In the genomic region with DNA sequence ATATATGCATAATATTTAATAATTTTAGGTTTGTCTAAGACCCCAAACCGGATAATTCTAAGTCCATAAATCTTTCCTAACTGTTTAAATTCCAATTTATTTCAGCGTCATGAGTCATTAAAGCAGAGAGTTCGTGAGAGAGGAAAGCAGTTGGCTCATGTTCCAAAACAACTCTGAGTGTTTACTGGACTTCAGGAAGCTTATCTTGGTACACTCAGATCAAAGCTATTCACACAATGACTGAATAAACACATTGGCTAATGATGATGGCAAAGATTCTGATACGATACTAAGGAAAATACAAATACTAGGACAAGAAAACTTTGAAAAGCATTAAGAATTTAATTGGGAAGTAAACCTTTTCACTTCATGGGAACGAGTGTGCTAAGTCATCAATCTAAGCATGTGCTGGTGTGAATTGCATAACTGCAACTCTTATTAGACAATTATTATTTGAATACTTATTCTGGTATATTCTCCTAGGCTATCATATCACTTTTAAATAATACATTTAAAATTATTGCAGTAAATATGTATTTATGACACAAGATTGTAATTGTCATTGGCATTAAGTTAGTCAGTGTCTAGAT, we compare ENCODE assay signal across 11 cellular contexts. TPM values are rescaled to one million over a fixed set of nuclear protein-coding genes. Genes with fewer than 3 reads are reported as not detected.
DNase-seq lines count a peak whose midpoint lies in the region; ATAC-seq lines count a peak whose summit lies in the region.
"Had no signal": no experiment of that assay in that cellular context is flagged by ENCODE, and none has a peak within 500 bp of the region (broad histone marks: within the 10 kb centered on the region; RNA-seq: fewer than 3 reads in every experiment).

No MANE protein-coding gene starts in this region.

- intact Hi-C loops in Right ventricle myocardium superior (cut with DNase I), result no loop called here
- intact Hi-C loops in cardiac septum (cut with DNase I), result no loop called here

- ATAC-seq in Right ventricle myocardium superior (ENCODE audit: poor library complexity), result peak; percentile 66
- no peak for ATAC-seq in HG03097 (IDR thresholded peaks at IDR 0.05; ENCODE audit: low FRiP score, unreplicated experiment)
- ATAC-seq in HG03159 (IDR thresholded peaks at IDR 0.05; ENCODE audit: unreplicated experiment), result no peak

- DNase-seq in Right ventricle myocardium superior, result no peak
- no peak for DNase-seq in cardiac septum (ENCODE audit: low spot score)
- DNase-seq in astrocyte of the hippocampus (ENCODE audit: low read depth, low spot score), result peak; percentile 89
- DNase-seq in kidney glomerular epithelial cell (lab: John Stamatoyannopoulos, UW), result peak; percentile 65
- DNase-seq in iPS-NIHi7 (ENCODE audit: extremely low spot score), result no peak
- DNase-seq in NCI-H2171 treated with DMSO at 0.1 percent for 48 hours (lab: John Stamatoyannopoulos, UW), result no peak
- DNase-seq: activated CD8-positive, alpha-beta memory T cell treated with anti-CD3 and anti-CD28 coated beads, Interleukin-2, amount 50 U/mL, for 4 hours; NCI-H187 treated with DMSO at 0.1 percent for 48 hours had no signal

RNA-seq across cellular contexts. Expression of a gene that starts 34.8 kb away (rescaled TPM):
- total RNA-seq in Right ventricle myocardium superior (28.8 TPM), cardiac septum (31.9 TPM)
- total RNA-seq: B cell had no signal

Comparison
In these comparisons a context has a peak if more than half of its experiments do, and no peak if none do; other contexts are left out.
1. DNase-seq: peak in astrocyte of the hippocampus (single experiment) and kidney glomerular epithelial cell (single experiment); none in Right ventricle myocardium superior (single experiment), cardiac septum (single experiment), iPS-NIHi7 (single experiment) and NCI-H2171 treated with DMSO at 0.1 percent for 48 hours (single experiment).